27 cellular contexts compared by ENCODE assay signal in the genomic region with DNA sequence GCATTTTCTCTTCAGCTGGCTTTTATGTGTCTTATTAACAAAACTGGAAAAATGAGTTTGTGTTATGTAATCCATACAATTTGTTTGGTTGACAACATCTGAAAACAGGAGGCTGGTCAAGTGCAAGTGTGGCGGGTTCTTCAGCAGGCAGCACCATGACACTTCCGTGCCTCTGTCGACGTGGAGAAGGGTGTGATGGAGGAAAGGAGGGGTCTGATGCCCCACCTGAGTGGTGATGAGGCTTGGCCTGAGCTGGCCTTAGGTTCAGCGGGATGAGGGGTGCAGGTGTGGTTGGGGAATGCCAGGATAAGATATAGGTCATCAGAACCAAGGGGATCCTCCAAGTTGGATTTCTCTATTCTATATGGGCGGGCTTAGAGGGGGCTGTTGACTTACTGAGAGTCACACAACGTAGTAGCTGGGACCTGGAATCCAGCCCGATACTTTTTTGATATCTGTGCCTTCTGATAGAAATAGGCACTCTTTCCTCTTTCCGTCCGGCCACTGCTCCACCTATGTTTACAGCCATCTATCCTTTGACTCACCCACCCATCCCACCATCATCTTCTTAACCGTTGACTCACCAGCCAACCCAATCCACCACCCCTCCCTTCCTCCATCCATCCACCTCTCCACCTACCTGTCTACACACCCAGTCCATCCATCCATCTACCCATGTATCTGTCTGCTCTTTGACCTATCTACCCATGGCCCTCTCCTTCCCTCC. TPM values are rescaled to one million over a fixed set of nuclear protein-coding genes. Genes with fewer than 3 reads are reported as not detected.
DNase-seq lines count a peak whose midpoint lies in the region; ATAC-seq and TF ChIP-seq lines count a peak whose summit lies in the region.
"Had no signal": no experiment of that assay in that cellular context is flagged by ENCODE, and none has a peak within 500 bp of the region (broad histone marks: within the 10 kb centered on the region; RNA-seq: fewer than 3 reads in every experiment).

No MANE protein-coding gene starts in this region.

- H3K27me3 ChIP-seq in RWPE2 (ENCODE audit: insufficient read depth, poor library complexity, severe bottlenecking) (no peaks in the 10 kb centered on the region), hepatocyte (no peaks in the 10 kb centered on the region)
- no peaks in the 10 kb centered on the region for H3K27me3 ChIP-seq in effector memory CD4-positive, alpha-beta T cell (replicated peaks; ENCODE audit: control insufficient read depth, insufficient read depth, low read length, poor library complexity, severe bottlenecking)
- H3K27me3 ChIP-seq: brain microvascular endothelial cell had no signal

- H3K9me3 ChIP-seq in HEK293 (ENCODE audit: control insufficient read depth, insufficient read depth, low read depth, low read length) (no peaks in the 10 kb centered on the region), RWPE2 (ENCODE audit: severe bottlenecking) (no peaks in the 10 kb centered on the region), hepatocyte (ENCODE audit: low read depth) (no peaks in the 10 kb centered on the region)
- H3K9me3 ChIP-seq in effector memory CD4-positive, alpha-beta T cell (ENCODE audit: control insufficient read depth, low read length), result no peaks in the 10 kb centered on the region
- H3K9me3 ChIP-seq: spleen had no signal

- no peak overlapping the region for H2AFZ ChIP-seq in hepatocyte
- H2AFZ ChIP-seq: GM23338 had no signal

- POLR2A ChIA-PET in HEK293 (lab: Yijun Ruan, JAX), result no interaction called here

- H3K4me3 ChIP-seq in HEK293 (ENCODE audit: low read depth, low read length), result no peak overlapping the region
- H3K4me3 ChIP-seq in RWPE2 (ENCODE audit: severe bottlenecking), result no peak overlapping the region
- no peak overlapping the region for H3K4me3 ChIP-seq in hepatocyte
- no peak overlapping the region for H3K4me3 ChIP-seq in effector memory CD4-positive, alpha-beta T cell (ENCODE audit: insufficient read depth, low read depth, low read length, poor library complexity, severe bottlenecking)
- H3K4me3 ChIP-seq: GM23338, spleen had no signal

- CTCF ChIA-PET in HEK293 (lab: Yijun Ruan, JAX), result interaction anchor here (1.0 kb wide), 1 partner anchor 11 kb away, joined by 4 read pairs; no protein-coding TSS in a partner anchor

- H3K79me2 ChIP-seq in hepatocyte, result no peaks in the 10 kb centered on the region

- TF ChIP-seq CTCF in HEK293 (tag by site-specific recombination; IDR thresholded peaks at IDR 0.05) (no peak), RWPE2 (IDR thresholded peaks at IDR 0.05; ENCODE audit: poor library complexity, severe bottlenecking) (no peak), hepatocyte (IDR thresholded peaks at IDR 0.05; ENCODE audit: poor library complexity) (no peak)

- H4K20me1 ChIP-seq in hepatocyte (ENCODE audit: insufficient read depth, poor library complexity, severe bottlenecking), result no peaks in the 10 kb centered on the region

- intact Hi-C loops in sciatic nerve (cut with DNase I), result no loop called here

- H3K9me2 ChIP-seq in hepatocyte (replicated peaks; ENCODE audit: insufficient read depth), result no peaks in the 10 kb centered on the region

- H3K27ac ChIP-seq in HEK293 (ENCODE audit: extremely low read depth, low read depth, low read length) (no peak overlapping the region), RWPE2 (ENCODE audit: poor library complexity, severe bottlenecking) (no peak overlapping the region), hepatocyte (peak overlapping the region; percentile 68)
- H3K27ac ChIP-seq in effector memory CD4-positive, alpha-beta T cell (ENCODE audit: insufficient read depth, low read length, poor library complexity, severe bottlenecking), result no peak overlapping the region
- H3K27ac ChIP-seq: brain microvascular endothelial cell had no signal

- DNase-seq in RWPE2 (ENCODE audit: low spot score), result peak; percentile 15
- DNase-seq in hepatocyte (ENCODE audit: low spot score), result no peak
- peak; percentile 31 for DNase-seq in sciatic nerve (ENCODE audit: low spot score)
- no peak for DNase-seq in effector CD8-positive, alpha-beta T cell (lab: John Stamatoyannopoulos, UW)
- no peak for DNase-seq in effector memory CD4-positive, alpha-beta T cell
- no peak for DNase-seq in RPMI8226
- DNase-seq: activated CD4-positive, alpha-beta T cell treated with anti-CD3 and anti-CD28 coated beads for 1 hour; activated gamma-delta T cell; activated T-cell treated with anti-CD3 and anti-CD28 coated beads, Interleukin-2, amount 50 U/mL, for 1 hour; brain microvascular endothelial cell; effector memory CD8-positive, alpha-beta T cell; foreskin fibroblast; HFFc6; Karpas-422; naive thymus-derived CD4-positive, alpha-beta T cell; NCI-H1436 treated with DMSO at 0.1 percent for 48 hours; NCI-H345; stimulated activated CD4-positive, alpha-beta T cell treated with anti-CD3 and anti-CD28 coated beads, Interleukin-2, amount 100 ng/mL, for 48 hours; trophoblast cell had no signal

- no peaks in the 10 kb centered on the region for H3K4me1 ChIP-seq in HEK293 (ENCODE audit: control insufficient read depth, insufficient read depth, low read length)
- H3K4me1 ChIP-seq in RWPE2 (ENCODE audit: insufficient read depth, poor library complexity, severe bottlenecking), result no peaks in the 10 kb centered on the region
- peaks cover 19% of the 10 kb centered on the region for H3K4me1 ChIP-seq in hepatocyte (ENCODE audit: insufficient read depth)
- no peaks in the 10 kb centered on the region for H3K4me1 ChIP-seq in effector memory CD4-positive, alpha-beta T cell (ENCODE audit: control insufficient read depth, insufficient read depth, low read length, poor library complexity, severe bottlenecking)

- H3K4me2 ChIP-seq in hepatocyte, result no peak overlapping the region
- H3K4me2 ChIP-seq: GM23338 had no signal

- ATAC-seq in RWPE2 (ENCODE audit: low read depth), result no peak
- ATAC-seq in sciatic nerve, result no peak
- ATAC-seq: esophagus mucosa; GM23338; naive thymus-derived CD4-positive, alpha-beta T cell had no signal

- peaks cover 0 to 61% of the 10 kb centered on the region in 2 experiments; a peak in 2 of 3 replicates for H3K36me3 ChIP-seq in HEK293 (ENCODE audit: control insufficient read depth in 2 of 2, insufficient read depth in 1 of 2, low read length in 2 of 2)
- H3K36me3 ChIP-seq in RWPE2 (ENCODE audit: low read depth), result no peaks in the 10 kb centered on the region; the same call in 1 of the 2 replicates
- H3K36me3 ChIP-seq in hepatocyte (replicated peaks; ENCODE audit: insufficient read depth, low read depth), result no peaks in the 10 kb centered on the region
- no peaks in the 10 kb centered on the region for H3K36me3 ChIP-seq in effector memory CD4-positive, alpha-beta T cell (ENCODE audit: control insufficient read depth, insufficient read depth, low read length)
- H3K36me3 ChIP-seq: brain microvascular endothelial cell had no signal

- WGBS in hepatocyte (ENCODE audit: low lambda C conversion rate, missing lambda C conversion rate), result 91% methylated on average over 11 of the region's 11 CpGs

TF ChIP-seq in HEK293, 187 proteins besides CTCF, POLR2A, EP300 and RAD21:
- TF ChIP-seq, protein P1, sequence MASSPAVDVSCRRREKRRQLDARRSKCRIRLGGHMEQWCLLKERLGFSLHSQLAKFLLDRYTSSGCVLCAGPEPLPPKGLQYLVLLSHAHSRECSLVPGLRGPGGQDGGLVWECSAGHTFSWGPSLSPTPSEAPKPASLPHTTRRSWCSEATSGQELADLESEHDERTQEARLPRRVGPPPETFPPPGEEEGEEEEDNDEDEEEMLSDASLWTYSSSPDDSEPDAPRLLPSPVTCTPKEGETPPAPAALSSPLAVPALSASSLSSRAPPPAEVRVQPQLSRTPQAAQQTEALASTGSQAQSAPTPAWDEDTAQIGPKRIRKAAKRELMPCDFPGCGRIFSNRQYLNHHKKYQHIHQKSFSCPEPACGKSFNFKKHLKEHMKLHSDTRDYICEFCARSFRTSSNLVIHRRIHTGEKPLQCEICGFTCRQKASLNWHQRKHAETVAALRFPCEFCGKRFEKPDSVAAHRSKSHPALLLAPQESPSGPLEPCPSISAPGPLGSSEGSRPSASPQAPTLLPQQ (tag by site-specific recombination; IDR thresholded peaks at IDR 0.05), result no peak
- no peak for TF ChIP-seq ZNF561 (tag by site-specific recombination; IDR thresholded peaks at IDR 0.05; ENCODE audit: borderline replicate concordance)
- no peak for TF ChIP-seq ZNF747 (tag by site-specific recombination; IDR thresholded peaks at IDR 0.05)
- TF ChIP-seq, protein P2, sequence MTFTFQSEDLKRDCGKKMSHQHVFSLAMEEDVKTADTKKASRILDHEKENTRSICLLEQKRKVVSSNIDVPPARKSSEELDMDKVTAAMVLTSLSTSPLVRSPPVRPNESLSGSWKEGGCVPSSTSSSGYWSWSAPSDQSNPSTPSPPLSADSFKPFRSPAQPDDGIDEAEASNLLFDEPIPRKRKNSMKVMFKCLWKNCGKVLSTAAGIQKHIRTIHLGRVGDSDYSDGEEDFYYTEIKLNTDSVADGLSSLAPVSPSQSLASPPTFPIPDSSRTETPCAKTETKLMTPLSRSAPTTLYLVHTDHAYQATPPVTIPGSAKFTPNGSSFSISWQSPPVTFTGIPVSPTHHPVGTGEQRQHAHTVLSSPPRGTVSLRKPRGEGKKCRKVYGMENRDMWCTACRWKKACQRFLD (tag by site-specific recombination; IDR thresholded peaks at IDR 0.05), result no peak
- TF ChIP-seq EGR2 (tag by site-specific recombination; IDR thresholded peaks at IDR 0.05; ENCODE audit: low read depth), result peak; percentile 61; the same call in 1 of the 2 replicates
- TF ChIP-seq, protein P3, sequence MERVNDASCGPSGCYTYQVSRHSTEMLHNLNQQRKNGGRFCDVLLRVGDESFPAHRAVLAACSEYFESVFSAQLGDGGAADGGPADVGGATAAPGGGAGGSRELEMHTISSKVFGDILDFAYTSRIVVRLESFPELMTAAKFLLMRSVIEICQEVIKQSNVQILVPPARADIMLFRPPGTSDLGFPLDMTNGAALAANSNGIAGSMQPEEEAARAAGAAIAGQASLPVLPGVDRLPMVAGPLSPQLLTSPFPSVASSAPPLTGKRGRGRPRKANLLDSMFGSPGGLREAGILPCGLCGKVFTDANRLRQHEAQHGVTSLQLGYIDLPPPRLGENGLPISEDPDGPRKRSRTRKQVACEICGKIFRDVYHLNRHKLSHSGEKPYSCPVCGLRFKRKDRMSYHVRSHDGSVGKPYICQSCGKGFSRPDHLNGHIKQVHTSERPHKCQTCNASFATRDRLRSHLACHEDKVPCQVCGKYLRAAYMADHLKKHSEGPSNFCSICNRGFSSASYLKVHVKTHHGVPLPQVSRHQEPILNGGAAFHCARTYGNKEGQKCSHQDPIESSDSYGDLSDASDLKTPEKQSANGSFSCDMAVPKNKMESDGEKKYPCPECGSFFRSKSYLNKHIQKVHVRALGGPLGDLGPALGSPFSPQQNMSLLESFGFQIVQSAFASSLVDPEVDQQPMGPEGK (tag by site-specific recombination; IDR thresholded peaks at IDR 0.05), result 0 out of 2 replicates have a peak, but pooled peaks have one; percentile 20
- peak; percentile 89 for TF ChIP-seq ZNF366 (tag by site-specific recombination; conservative IDR thresholded peaks at IDR 0.05)
- 0 out of 2 replicates have a peak, but pooled peaks have one; percentile 26 for TF ChIP-seq ZNF311 (tag by site-specific recombination; IDR thresholded peaks at IDR 0.05; ENCODE audit: borderline replicate concordance)

RNA-seq across cellular contexts. Expression of a gene that starts 29.0 kb away (rescaled TPM):
- 2.4 and 2.9 TPM in 2 replicates for total RNA-seq in hepatocyte
- polyA plus RNA-seq in hepatocyte, result 1.9 and 2.6 TPM in 2 replicates
- total RNA-seq in sciatic nerve, result 56.6 TPM
- total RNA-seq: T-helper 1 cell treated with Interleukin-12 subunit alpha and Interleukin-12 subunit beta and Interleukin-4 antibody, amounts not matched to agents 30 ng/mL and 1 ng/mL, for 36 hours had no signal
- polyA plus RNA-seq: CD4-positive, CD25-positive, alpha-beta regulatory T cell; naive thymus-derived CD4-positive, alpha-beta T cell had no signal

RNA-seq across cellular contexts. Expression of a gene that starts 36.4 kb away (rescaled TPM):
- total RNA-seq in hepatocyte (not detected in 2 replicates), sciatic nerve (1.5 TPM)
- not detected in 2 replicates for polyA plus RNA-seq in hepatocyte
- total RNA-seq: activated CD8-positive, alpha-beta memory T cell treated with anti-CD3 and anti-CD28 coated beads for 36 hours; CD4-positive, CD25-positive, alpha-beta regulatory T cell; GM23338; HFFc6; naive thymus-derived CD4-positive, alpha-beta T cell; renal cortical epithelial cell; T-helper 1 cell treated with Interleukin-12 subunit alpha and Interleukin-12 subunit beta and Interleukin-4 antibody, amounts not matched to agents 30 ng/mL and 1 ng/mL, for 36 hours had no signal
- polyA plus RNA-seq: CD4-positive, CD25-positive, alpha-beta regulatory T cell; GM23338; naive thymus-derived CD4-positive, alpha-beta T cell had no signal

Comparison
In these comparisons a context has a peak if more than half of its experiments do, and no peak if none do; other contexts are left out.
1. DNase-seq: peak in RWPE2 (single experiment) and sciatic nerve (single experiment); none in hepatocyte (single experiment), effector CD8-positive, alpha-beta T cell (single experiment), effector memory CD4-positive, alpha-beta T cell (0 of 3) and RPMI8226 (single experiment).
2. RNA of a gene that starts 29.0 kb away (total RNA-seq): 56.6 TPM in sciatic nerve (single experiment); 2.4 to 2.9 TPM in hepatocyte; every median in the first group is over 10 times any median in the second.